ENCODE assay signal across 9 cellular contexts in genomic region chr5:150945947-150946346, GRCh38. TPM values are rescaled to one million over a fixed set of nuclear protein-coding genes. Genes with fewer than 3 reads are reported as not detected.
A peak's percentile ranks its signal among the peaks of the same experiment; 100 is the strongest.
DNase-seq lines count a peak whose midpoint lies in the region; ATAC-seq and TF ChIP-seq lines count a peak whose summit lies in the region.
"Had no signal": no experiment of that assay in that cellular context is flagged by ENCODE, and none has a peak within 500 bp of the region (broad histone marks: within the 10 kb centered on the region; RNA-seq: fewer than 3 reads in every experiment).

No MANE protein-coding gene starts in this region.

- TF ChIP-seq POLR2A in esophagus muscularis mucosa (IDR thresholded peaks at IDR 0.05; ENCODE audit: low read depth) (no peak), transverse colon (IDR thresholded peaks at IDR 0.05) (no peak)

- H3K27me3 ChIP-seq in esophagus muscularis mucosa (no peaks in the 10 kb centered on the region), mucosa of stomach (ENCODE audit: control insufficient read depth, insufficient read depth, low read length) (no peaks in the 10 kb centered on the region), transverse colon (no peaks in the 10 kb centered on the region)

- TF ChIP-seq CTCF in VCaP (conservative IDR thresholded peaks at IDR 0.05): no peak
- no peak for TF ChIP-seq CTCF in esophagus muscularis mucosa (IDR thresholded peaks at IDR 0.05)
- TF ChIP-seq CTCF in transverse colon (IDR thresholded peaks at IDR 0.05): no peak

- TF ChIP-seq EP300 in esophagus muscularis mucosa (IDR thresholded peaks at IDR 0.05) (no peak), transverse colon (IDR thresholded peaks at IDR 0.05; ENCODE audit: low read depth) (no peak)

- H3K4me3 ChIP-seq in esophagus muscularis mucosa (peak overlapping the region; percentile 66 to 74 (median 66)), mucosa of stomach (ENCODE audit: low read length) (peak overlapping the region; percentile 70), transverse colon (peak overlapping the region; percentile 35 to 50 (median 41))

- ATAC-seq in stimulated activated effector memory CD8-positive, alpha-beta T cell treated with anti-CD3 and anti-CD28 coated beads, Interleukin-12 subunit alpha, Interleukin-12 subunit beta, amount 100 ng/mL, for 72 hours: no peak

- H3K36me3 ChIP-seq in esophagus muscularis mucosa (peaks cover 17 to 32% (median 24%) of the 10 kb centered on the region in 4 donors), mucosa of stomach (ENCODE audit: control insufficient read depth, insufficient read depth, low read length) (no peaks in the 10 kb centered on the region), transverse colon (peaks cover 0 to 21% (median 9%) of the 10 kb centered on the region in 4 donors)

- H3K4me1 ChIP-seq in esophagus muscularis mucosa: peaks cover 0 to 11% (median 0%) of the 10 kb centered on the region in 4 donors
- H3K4me1 ChIP-seq in mucosa of stomach (ENCODE audit: control insufficient read depth, insufficient read depth, low read length): no peaks in the 10 kb centered on the region
- H3K4me1 ChIP-seq in transverse colon: no peaks in the 10 kb centered on the region

- H3K9me3 ChIP-seq in esophagus muscularis mucosa: peaks cover 0 to 98% (median 71%) of the 10 kb centered on the region in 4 donors
- peaks cover 16% of the 10 kb centered on the region for H3K9me3 ChIP-seq in mucosa of stomach (ENCODE audit: control insufficient read depth, low read length)
- peaks cover 40 to 63% of the 10 kb centered on the region in 2 donors for H3K9me3 ChIP-seq in transverse colon

- peaks cover 33% of the 10 kb centered on the region for H3K27me3 Mint-ChIP-seq in activated naive CD8-positive, alpha-beta T cell treated with anti-CD3 and anti-CD28 coated beads for 36 hours

- H3K27ac Mint-ChIP-seq in stimulated activated effector memory CD8-positive, alpha-beta T cell treated with anti-CD3 and anti-CD28 coated beads, Interleukin-12 subunit alpha, Interleukin-12 subunit beta, amount 100 ng/mL, for 72 hours: no peak overlapping the region
- no peak overlapping the region for H3K27ac Mint-ChIP-seq in activated naive CD8-positive, alpha-beta T cell treated with anti-CD3 and anti-CD28 coated beads for 36 hours

- in situ Hi-C loops in transverse colon (cut with MboI; ENCODE audit: low pct_ligation_motif_present in 1 of 4, low pct_unique_long_range_greater_than_20kb in 1 of 4, low sequenced_read_pairs in 3 of 4): no loop called here

- H3K36me3 Mint-ChIP-seq in stimulated activated effector memory CD8-positive, alpha-beta T cell treated with anti-CD3 and anti-CD28 coated beads, Interleukin-12 subunit alpha, Interleukin-12 subunit beta, amount 100 ng/mL, for 72 hours: no peaks in the 10 kb centered on the region
- peaks cover 20% of the 10 kb centered on the region for H3K36me3 Mint-ChIP-seq in activated naive CD8-positive, alpha-beta T cell treated with anti-CD3 and anti-CD28 coated beads for 36 hours

- DNase-seq in esophagus muscularis mucosa (ENCODE audit: extremely low spot score): no peak
- DNase-seq in transverse colon: no peak
- DNase-seq in activated CD8-positive, alpha-beta memory T cell treated with anti-CD3 and anti-CD28 coated beads, Interleukin-2, amount 50 U/mL, for 4 hours: no peak
- DNase-seq in stimulated activated effector memory CD8-positive, alpha-beta T cell treated with anti-CD3 and anti-CD28 coated beads, Interleukin-12 subunit alpha, Interleukin-12 subunit beta, amount 100 ng/mL, for 72 hours (ENCODE audit: low spot score in 2 of 2): no peak
- no peak for DNase-seq in activated naive CD8-positive, alpha-beta T cell treated with anti-CD3 and anti-CD28 coated beads for 36 hours
- DNase-seq: NCI-H524 treated with DMSO at 0.1 percent for 48 hours had no signal

- 36% methylated on average over 5 of the region's 5 CpGs for WGBS in esophagus muscularis mucosa
- 64 to 68% methylated on average over 5 of the region's 5 CpGs for WGBS in transverse colon (ENCODE audit: low coverage in 1 of 2), 2 donors

- no peak overlapping the region for H3K4me3 Mint-ChIP-seq in stimulated activated effector memory CD8-positive, alpha-beta T cell treated with anti-CD3 and anti-CD28 coated beads, Interleukin-12 subunit alpha, Interleukin-12 subunit beta, amount 100 ng/mL, for 72 hours
- no peak overlapping the region for H3K4me3 Mint-ChIP-seq in activated naive CD8-positive, alpha-beta T cell treated with anti-CD3 and anti-CD28 coated beads for 36 hours

- H3K9me3 Mint-ChIP-seq in stimulated activated effector memory CD8-positive, alpha-beta T cell treated with anti-CD3 and anti-CD28 coated beads, Interleukin-12 subunit alpha, Interleukin-12 subunit beta, amount 100 ng/mL, for 72 hours: peaks cover 33% of the 10 kb centered on the region
- H3K9me3 Mint-ChIP-seq in activated naive CD8-positive, alpha-beta T cell treated with anti-CD3 and anti-CD28 coated beads for 36 hours: peaks cover 64% of the 10 kb centered on the region

- intact Hi-C loops in esophagus muscularis mucosa (cut with DNase I): loop anchor here (2.0 kb wide), 1 partner anchor 41 kb away; the partner anchor contains the start of gene ZNF300
- intact Hi-C loops in transverse colon (cut with DNase I; ENCODE audit: low total_unique reads): no loop called here

- H3K27ac ChIP-seq in VCaP (peak overlapping the region; percentile 31; the same call in 1 of the 2 replicates), esophagus muscularis mucosa (replicated peaks in 1 of 4) (peak overlapping the region; percentile 75 to 86 (median 82)), transverse colon (peak overlapping the region; percentile 66 to 83 (median 78))
- H3K27ac ChIP-seq: KMS-11 had no signal

- no peaks in the 10 kb centered on the region for H3K4me1 Mint-ChIP-seq in stimulated activated effector memory CD8-positive, alpha-beta T cell treated with anti-CD3 and anti-CD28 coated beads, Interleukin-12 subunit alpha, Interleukin-12 subunit beta, amount 100 ng/mL, for 72 hours
- H3K4me1 Mint-ChIP-seq in activated naive CD8-positive, alpha-beta T cell treated with anti-CD3 and anti-CD28 coated beads for 36 hours: no peaks in the 10 kb centered on the region

- peak overlapping the region; percentile 79 for H3K9ac ChIP-seq in mucosa of stomach (ENCODE audit: low read length)
- H3K9ac ChIP-seq: KMS-11 had no signal

RNA-seq across cellular contexts. Expression of gene ZNF300, which starts 41.2 kb away (rescaled TPM):
- total RNA-seq in esophagus muscularis mucosa (1 to 10 TPM; 1.7 to 3.1 (median 2.4) TPM), transverse colon (1 to 10 TPM; 1.4 to 4.8 (median 3.2) TPM)
- 1 to 10 TPM; 2.8 TPM for total RNA-seq in activated naive CD8-positive, alpha-beta T cell treated with anti-CD3 and anti-CD28 coated beads for 36 hours

Comparison
In these comparisons a context has a peak if more than half of its experiments do, and no peak if none do; other contexts are left out.
1. H3K27ac ChIP-seq: peak in every context shown above with its lines; median percentile 82 in esophagus muscularis mucosa; 78 in transverse colon; 31 in VCaP.